21 cellular contexts compared by ENCODE assay signal in the genomic region with DNA sequence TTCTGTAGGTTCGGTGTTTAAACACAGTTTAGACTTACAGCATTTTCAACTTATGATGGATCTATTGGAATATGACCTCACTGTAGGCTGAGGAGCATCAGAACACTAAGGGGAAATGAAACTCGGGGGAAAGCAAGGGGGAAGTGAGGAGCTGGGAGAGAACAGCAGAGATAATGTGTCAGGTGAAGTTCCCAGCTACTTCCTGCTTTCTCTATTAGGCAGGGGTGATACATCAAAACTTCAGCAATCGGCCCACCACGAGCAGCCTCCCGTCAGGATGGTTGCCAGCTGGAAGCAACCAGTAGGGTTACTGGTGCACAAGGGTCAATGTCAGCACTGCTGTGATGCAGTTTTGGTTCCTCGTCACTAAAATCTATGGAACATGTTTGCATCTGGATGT. TPM values are rescaled to one million over a fixed set of nuclear protein-coding genes. Genes with fewer than 3 reads are reported as not detected.
DNase-seq lines count a peak whose midpoint lies in the region; ATAC-seq, FAIRE-seq and TF ChIP-seq lines count a peak whose summit lies in the region.
"Had no signal": no experiment of that assay in that cellular context is flagged by ENCODE, and none has a peak within 500 bp of the region (broad histone marks: within the 10 kb centered on the region; RNA-seq: fewer than 3 reads in every experiment).

No MANE protein-coding gene starts in this region.

- no peaks in the 10 kb centered on the region for H3K36me3 ChIP-seq in endodermal cell (ENCODE audit: control insufficient read depth, insufficient read depth, low read length)
- H3K36me3 ChIP-seq: adrenal gland; BLaER1 treated with 17β-estradiol and CSF1 and Interleukin-3, amounts not matched to agents 10 nM and 100 nM had no signal

- H3K9ac ChIP-seq in endodermal cell (ENCODE audit: extremely low read depth, low read length, poor library complexity, severe bottlenecking): no peak overlapping the region
- H3K9ac ChIP-seq: BLaER1 treated with 17β-estradiol and CSF1 and Interleukin-3, amounts not matched to agents 10 nM and 100 nM; parathyroid adenoma had no signal

- H3K4me1 Mint-ChIP-seq in endodermal cell (peaks cover 3% of the 10 kb centered on the region), chondrocyte (ENCODE audit: low read depth) (peaks cover 7% of the 10 kb centered on the region)
- peaks cover 0 to 2% of the 10 kb centered on the region in 2 donors for H3K4me1 Mint-ChIP-seq in effector memory CD8-positive, alpha-beta T cell (ENCODE audit: low read depth in 2 of 2)
- H3K4me1 Mint-ChIP-seq: immature natural killer cell had no signal

- TF ChIP-seq POLR2A in H54 (IDR thresholded peaks at IDR 0.05; ENCODE audit: low read depth, low read length): no peak

- H3K9me3 Mint-ChIP-seq in endodermal cell: no peaks in the 10 kb centered on the region
- no peaks in the 10 kb centered on the region for H3K9me3 Mint-ChIP-seq in chondrocyte (ENCODE audit: low read depth)
- no peaks in the 10 kb centered on the region for H3K9me3 Mint-ChIP-seq in effector memory CD8-positive, alpha-beta T cell
- H3K9me3 Mint-ChIP-seq: HFFc6; naive thymus-derived CD8-positive, alpha-beta T cell; WTC11 had no signal

- H3K36me3 Mint-ChIP-seq in endodermal cell (ENCODE audit: low read depth) (no peaks in the 10 kb centered on the region), chondrocyte (ENCODE audit: low read depth) (peaks cover 4% of the 10 kb centered on the region)
- H3K36me3 Mint-ChIP-seq in effector memory CD8-positive, alpha-beta T cell (ENCODE audit: insufficient read depth): no peaks in the 10 kb centered on the region
- H3K36me3 Mint-ChIP-seq: naive thymus-derived CD8-positive, alpha-beta T cell; WTC11 had no signal

- H3K4me3 Mint-ChIP-seq in endodermal cell: no peak overlapping the region
- no peak overlapping the region for H3K4me3 Mint-ChIP-seq in chondrocyte (ENCODE audit: unreplicated experiment)
- no peak overlapping the region for H3K4me3 Mint-ChIP-seq in effector memory CD8-positive, alpha-beta T cell
- H3K4me3 Mint-ChIP-seq: HFFc6; immature natural killer cell; naive thymus-derived CD8-positive, alpha-beta T cell; WTC11 had no signal

- 91 to 94% methylated on average over 4 to 6 of the region's 6 CpGs for WGBS in endodermal cell (ENCODE audit: insufficient coverage in 1 of 2, insufficient read length in 1 of 2), 2 experiments

- peak; percentile 58 for ATAC-seq in GM21390 (IDR thresholded peaks at IDR 0.05; ENCODE audit: unreplicated experiment)
- ATAC-seq in effector memory CD8-positive, alpha-beta T cell (replicated peaks): no peak
- ATAC-seq: esophagus mucosa; naive thymus-derived CD8-positive, alpha-beta T cell; WTC11 had no signal

- peaks cover 17% of the 10 kb centered on the region for H3K27me3 ChIP-seq in endodermal cell (ENCODE audit: control insufficient read depth, insufficient read depth, low read length, poor library complexity, severe bottlenecking)
- H3K27me3 ChIP-seq: adrenal gland; BLaER1 treated with 17β-estradiol and CSF1 and Interleukin-3, amounts not matched to agents 10 nM and 100 nM; dorsolateral prefrontal cortex had no signal

- no peak for TF ChIP-seq CTCF in endodermal cell (conservative IDR thresholded peaks at IDR 0.05)
- no peak for TF ChIP-seq CTCF in chondrocyte (IDR thresholded peaks at IDR 0.05)

- FAIRE-seq in H54 (lab: Jason Lieb, UNC): no peak

- no peak overlapping the region for H3K4me3 ChIP-seq in endodermal cell (ENCODE audit: low read length)
- H3K4me3 ChIP-seq: adrenal gland; BLaER1 treated with 17β-estradiol and CSF1 and Interleukin-3, amounts not matched to agents 10 nM and 100 nM; dorsolateral prefrontal cortex had no signal

- H3K4me1 ChIP-seq in endodermal cell (ENCODE audit: control insufficient read depth, insufficient read depth, low read length): no peaks in the 10 kb centered on the region
- H3K4me1 ChIP-seq: adrenal gland, parathyroid adenoma had no signal

- DNase-seq in NOMO-1 treated with dmso at 0.1 percent for 144 hours (lab: John Stamatoyannopoulos, UW; ENCODE audit: unreplicated experiment) (peak; percentile 61), endodermal cell (peak; percentile 23), H54 (ENCODE audit: insufficient read length, low spot score) (no peak), chondrocyte (ENCODE audit: low spot score) (no peak), NCI-H446 treated with DMSO at 0.1 percent for 48 hours (lab: John Stamatoyannopoulos, UW) (no peak)
- DNase-seq in effector memory CD8-positive, alpha-beta T cell: no peak
- DNase-seq: activated effector memory CD4-positive, alpha-beta T cell treated with anti-CD3 and anti-CD28 coated beads, Interleukin-2, amount 50 U/mL, for 16 hours; HFFc6; immature natural killer cell; naive thymus-derived CD8-positive, alpha-beta T cell; NCI-H2029; NCI-H510A treated with DMSO at 0.1 percent for 48 hours; stimulated activated CD4-positive, alpha-beta T cell treated with anti-CD3 and anti-CD28 coated beads, Interleukin-4, amount 100 ng/mL, for 1 hour had no signal

- H3K9me3 ChIP-seq in endodermal cell (ENCODE audit: control insufficient read depth, low read length): no peaks in the 10 kb centered on the region
- H3K9me3 ChIP-seq: adrenal gland; BLaER1 treated with 17β-estradiol and CSF1 and Interleukin-3, amounts not matched to agents 10 nM and 100 nM had no signal

- H3K27ac Mint-ChIP-seq in endodermal cell: no peak overlapping the region
- H3K27ac Mint-ChIP-seq in chondrocyte (ENCODE audit: unreplicated experiment): no peak overlapping the region
- no peak overlapping the region for H3K27ac Mint-ChIP-seq in effector memory CD8-positive, alpha-beta T cell
- H3K27ac Mint-ChIP-seq: HFFc6, immature natural killer cell, WTC11 had no signal

- peaks cover 6% of the 10 kb centered on the region for H3K27me3 Mint-ChIP-seq in endodermal cell (ENCODE audit: insufficient read depth)
- H3K27me3 Mint-ChIP-seq in chondrocyte (ENCODE audit: low read depth): peaks cover 2% of the 10 kb centered on the region
- H3K27me3 Mint-ChIP-seq in effector memory CD8-positive, alpha-beta T cell: no peaks in the 10 kb centered on the region

- no peak overlapping the region for H3K27ac ChIP-seq in endodermal cell (ENCODE audit: low read depth, low read length)
- H3K27ac ChIP-seq: adrenal gland, dorsolateral prefrontal cortex, parathyroid adenoma had no signal

RNA-seq across cellular contexts. Expression of gene FAT2, which starts 34.3 kb away (rescaled TPM):
- under 1 TPM in 1 of 2 donors, not detected in 1; 0.18 TPM for total RNA-seq in endodermal cell
- polyA plus RNA-seq in endodermal cell (2013, experiment 1 of 2): 0.07 TPM
- polyA plus RNA-seq in endodermal cell (2013, experiment 2 of 2): 0.08 TPM
- total RNA-seq in chondrocyte: 2.2 to 20.9 TPM (median 2.3 TPM) in 3 replicates
- total RNA-seq: HFFc6; naive thymus-derived CD8-positive, alpha-beta T cell; RPMI7951 had no signal
- polyA plus RNA-seq: immature natural killer cell had no signal

Comparison
In these comparisons a context has a peak if more than half of its experiments do, and no peak if none do; other contexts are left out.
1. DNase-seq: peak in NOMO-1 treated with dmso at 0.1 percent for 144 hours (single experiment) and endodermal cell (single experiment); none in H54 (single experiment), chondrocyte (single experiment), effector memory CD8-positive, alpha-beta T cell (0 of 3) and NCI-H446 treated with DMSO at 0.1 percent for 48 hours (single experiment).